Comparison of ENCODE assay signal across 6 cellular contexts in the genomic region with DNA sequence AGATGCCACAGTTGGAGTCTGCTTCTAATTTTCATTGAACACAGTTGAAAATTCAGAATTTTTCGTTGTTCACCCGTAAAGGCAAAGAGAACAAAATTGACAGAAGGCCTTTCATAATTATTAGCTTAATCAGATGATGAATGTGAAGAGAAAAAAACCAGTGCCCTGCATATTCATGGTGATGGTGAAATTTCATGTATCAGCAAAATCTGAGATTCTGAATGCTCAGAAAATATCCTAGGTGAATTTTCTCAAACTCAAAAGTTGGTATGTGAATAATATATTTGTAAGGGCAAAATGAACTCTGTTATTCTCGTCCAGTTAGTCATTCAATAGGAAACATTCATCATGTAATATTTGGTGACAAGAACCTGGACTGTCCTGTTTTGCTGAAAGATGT.
"Had no signal": no experiment of that assay in that cellular context is flagged by ENCODE, and none has a peak within 500 bp of the region (broad histone marks: within the 10 kb centered on the region; RNA-seq: fewer than 3 reads in every experiment).

No MANE protein-coding gene starts in this region.

- FAIRE-seq: GM12878, GM12891, GM12892, GM19239 had no signal

- DNase-seq: GDM1, GF-D8 had no signal

- ATAC-seq: GM12878 had no signal

- H3K4me3 ChIP-seq: GM12878 had no signal
